1 cellular context compared by ENCODE assay signal in the genomic region with DNA sequence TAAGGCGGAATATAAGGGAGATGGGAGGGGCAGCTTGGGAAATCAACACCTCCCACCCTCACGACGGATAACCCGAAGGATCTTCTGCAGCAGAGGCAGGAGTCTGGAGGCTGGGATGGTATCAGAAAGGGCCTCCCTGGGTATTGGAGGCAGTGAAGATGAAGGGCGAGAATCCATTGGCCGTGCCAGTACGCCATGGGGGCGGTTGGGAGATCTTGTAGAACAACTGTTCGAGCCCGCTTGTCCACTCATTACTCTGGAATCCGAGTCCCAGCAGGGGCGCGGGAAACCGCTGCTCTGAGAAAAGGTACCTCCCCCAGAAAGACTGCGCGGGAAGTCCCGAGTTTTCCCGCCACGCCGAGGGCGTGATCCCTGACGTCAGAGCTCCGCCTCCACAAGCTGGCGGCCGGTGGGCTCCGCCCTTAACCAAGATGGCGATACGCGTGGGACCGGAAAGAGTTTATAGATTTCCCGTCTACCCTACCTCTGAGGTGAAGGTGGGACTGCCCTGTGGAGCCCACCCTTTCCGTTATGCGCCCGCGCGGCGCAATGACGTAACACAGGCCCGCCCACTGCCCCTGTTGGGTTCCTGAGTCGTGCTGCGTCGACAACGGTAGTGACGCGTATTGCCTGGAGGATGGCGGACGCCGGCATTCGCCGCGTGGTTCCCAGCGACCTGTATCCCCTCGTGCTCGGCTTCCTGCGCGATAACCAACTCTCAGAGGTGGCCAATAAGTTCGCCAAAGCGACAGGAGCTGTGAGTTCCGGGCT.
A peak's percentile ranks its signal among the peaks of the same experiment; 100 is the strongest.
TF ChIP-seq lines count a peak whose summit lies in the region.

A gene (plus strand): TSS at position 616 of the 771 bp plus-strand sequence. CDS start 22 bp downstream, at position 638.

TF ChIP-seq in HepG2, 621 proteins besides CTCF, POLR2A, EP300 and RAD21 (continued from another document and continues in another):
- TF ChIP-seq, protein P1, sequence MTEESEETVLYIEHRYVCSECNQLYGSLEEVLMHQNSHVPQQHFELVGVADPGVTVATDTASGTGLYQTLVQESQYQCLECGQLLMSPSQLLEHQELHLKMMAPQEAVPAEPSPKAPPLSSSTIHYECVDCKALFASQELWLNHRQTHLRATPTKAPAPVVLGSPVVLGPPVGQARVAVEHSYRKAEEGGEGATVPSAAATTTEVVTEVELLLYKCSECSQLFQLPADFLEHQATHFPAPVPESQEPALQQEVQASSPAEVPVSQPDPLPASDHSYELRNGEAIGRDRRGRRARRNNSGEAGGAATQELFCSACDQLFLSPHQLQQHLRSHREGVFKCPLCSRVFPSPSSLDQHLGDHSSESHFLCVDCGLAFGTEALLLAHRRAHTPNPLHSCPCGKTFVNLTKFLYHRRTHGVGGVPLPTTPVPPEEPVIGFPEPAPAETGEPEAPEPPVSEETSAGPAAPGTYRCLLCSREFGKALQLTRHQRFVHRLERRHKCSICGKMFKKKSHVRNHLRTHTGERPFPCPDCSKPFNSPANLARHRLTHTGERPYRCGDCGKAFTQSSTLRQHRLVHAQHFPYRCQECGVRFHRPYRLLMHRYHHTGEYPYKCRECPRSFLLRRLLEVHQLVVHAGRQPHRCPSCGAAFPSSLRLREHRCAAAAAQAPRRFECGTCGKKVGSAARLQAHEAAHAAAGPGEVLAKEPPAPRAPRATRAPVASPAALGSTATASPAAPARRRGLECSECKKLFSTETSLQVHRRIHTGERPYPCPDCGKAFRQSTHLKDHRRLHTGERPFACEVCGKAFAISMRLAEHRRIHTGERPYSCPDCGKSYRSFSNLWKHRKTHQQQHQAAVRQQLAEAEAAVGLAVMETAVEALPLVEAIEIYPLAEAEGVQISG (CRISPR knock-in tag; IDR thresholded peaks at IDR 0.05), result peak; percentile 97
- TF ChIP-seq ZNF510 (CRISPR knock-in tag; IDR thresholded peaks at IDR 0.05; ENCODE audit: low read depth) (peak; percentile 90; the same call in 1 of the 2 replicates), MAFF (IDR thresholded peaks at IDR 0.05; ENCODE audit: low read depth, low read length) (no peak), TBX2 (CRISPR knock-in tag; IDR thresholded peaks at IDR 0.05; ENCODE audit: borderline replicate concordance) (peak; percentile 88), REXO4 (CRISPR knock-in tag; IDR thresholded peaks at IDR 0.05; ENCODE audit: borderline replicate concordance) (no peak), CCDC6 (CRISPR knock-in tag; IDR thresholded peaks at IDR 0.05) (peak; percentile 68; the same call in 1 of the 2 replicates), ZNF20 (CRISPR knock-in tag; IDR thresholded peaks at IDR 0.05) (0 out of 2 replicates have a peak, but pooled peaks have one; percentile 42), PHB2 (IDR thresholded peaks at IDR 0.05; ENCODE audit: partially characterized antibody) (no peak), YY1 (IDR thresholded peaks at IDR 0.05; ENCODE audit: insufficient read depth, insufficient replicate concordance, low read depth, low read length) (peak; percentile 96), ZNF33A (CRISPR knock-in tag; IDR thresholded peaks at IDR 0.05; ENCODE audit: borderline replicate concordance) (no peak), ZNF773 (CRISPR knock-in tag; IDR thresholded peaks at IDR 0.05; ENCODE audit: borderline replicate concordance) (no peak), HDAC1 (CRISPR knock-in tag; IDR thresholded peaks at IDR 0.05) (peak; percentile 97), GZF1 (CRISPR knock-in tag; IDR thresholded peaks at IDR 0.05) (0 out of 2 replicates have a peak, but pooled peaks have one; percentile 19), RXRB (CRISPR knock-in tag; IDR thresholded peaks at IDR 0.05; ENCODE audit: borderline replicate concordance) (0 out of 2 replicates have a peak, but pooled peaks have one; percentile 26), SSRP1 (CRISPR knock-in tag; IDR thresholded peaks at IDR 0.05) (no peak), ZNF44 (CRISPR knock-in tag; IDR thresholded peaks at IDR 0.05) (no peak; the same call in 1 of the 2 replicates), U2AF2 (IDR thresholded peaks at IDR 0.05; ENCODE audit: low read depth, low read length) (no peak), KDM6A (CRISPR knock-in tag; IDR thresholded peaks at IDR 0.05; ENCODE audit: low read depth) (no peak), DNMT1 (CRISPR knock-in tag; IDR thresholded peaks at IDR 0.05) (peak; percentile 81; the same call in 1 of the 2 replicates), ASH2L (IDR thresholded peaks at IDR 0.05; ENCODE audit: insufficient read length, low read depth, low read length) (peak; percentile 64), ZNF746 (CRISPR knock-in tag; IDR thresholded peaks at IDR 0.05) (peak; percentile 39; the same call in 1 of the 2 replicates), SP2 (CRISPR knock-in tag; IDR thresholded peaks at IDR 0.05) (peak; percentile 82), SAP130 (CRISPR knock-in tag; IDR thresholded peaks at IDR 0.05; ENCODE audit: low read depth) (peak; percentile 97), RARA (CRISPR knock-in tag; IDR thresholded peaks at IDR 0.05) (peak; percentile 35), ZNF605 (CRISPR knock-in tag; IDR thresholded peaks at IDR 0.05) (peak; percentile 95), ZNF331 (CRISPR knock-in tag; IDR thresholded peaks at IDR 0.05) (0 out of 2 replicates have a peak, but pooled peaks have one; percentile 60), XRCC5 (optimal IDR thresholded peaks at IDR 0.05; ENCODE audit: low read length) (no peak), ZNF225 (CRISPR knock-in tag; IDR thresholded peaks at IDR 0.05) (0 out of 2 replicates have a peak, but pooled peaks have one; percentile 58), CC2D1A (CRISPR knock-in tag; IDR thresholded peaks at IDR 0.05) (0 out of 2 replicates have a peak, but pooled peaks have one; percentile 90), NBN (conservative IDR thresholded peaks at IDR 0.05) (no peak), ZNF816 (CRISPR knock-in tag; IDR thresholded peaks at IDR 0.05; ENCODE audit: borderline replicate concordance) (peak; percentile 84; the same call in 1 of the 2 replicates), ZFP36 (IDR thresholded peaks at IDR 0.05; ENCODE audit: borderline replicate concordance, low read depth, low read length, partially characterized antibody) (no peak), ZNF350 (CRISPR knock-in tag; IDR thresholded peaks at IDR 0.05; ENCODE audit: borderline replicate concordance, low read depth) (peak; percentile 92), LCORL (IDR thresholded peaks at IDR 0.05) (no peak), LCORL (CRISPR knock-in tag; IDR thresholded peaks at IDR 0.05) (peak; percentile 25; the same call in 1 of the 2 replicates)
- TF ChIP-seq, protein P2, sequence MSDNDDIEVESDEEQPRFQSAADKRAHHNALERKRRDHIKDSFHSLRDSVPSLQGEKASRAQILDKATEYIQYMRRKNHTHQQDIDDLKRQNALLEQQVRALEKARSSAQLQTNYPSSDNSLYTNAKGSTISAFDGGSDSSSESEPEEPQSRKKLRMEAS (IDR thresholded peaks at IDR 0.05), result peak; percentile 97
- TF ChIP-seq, protein P3, sequence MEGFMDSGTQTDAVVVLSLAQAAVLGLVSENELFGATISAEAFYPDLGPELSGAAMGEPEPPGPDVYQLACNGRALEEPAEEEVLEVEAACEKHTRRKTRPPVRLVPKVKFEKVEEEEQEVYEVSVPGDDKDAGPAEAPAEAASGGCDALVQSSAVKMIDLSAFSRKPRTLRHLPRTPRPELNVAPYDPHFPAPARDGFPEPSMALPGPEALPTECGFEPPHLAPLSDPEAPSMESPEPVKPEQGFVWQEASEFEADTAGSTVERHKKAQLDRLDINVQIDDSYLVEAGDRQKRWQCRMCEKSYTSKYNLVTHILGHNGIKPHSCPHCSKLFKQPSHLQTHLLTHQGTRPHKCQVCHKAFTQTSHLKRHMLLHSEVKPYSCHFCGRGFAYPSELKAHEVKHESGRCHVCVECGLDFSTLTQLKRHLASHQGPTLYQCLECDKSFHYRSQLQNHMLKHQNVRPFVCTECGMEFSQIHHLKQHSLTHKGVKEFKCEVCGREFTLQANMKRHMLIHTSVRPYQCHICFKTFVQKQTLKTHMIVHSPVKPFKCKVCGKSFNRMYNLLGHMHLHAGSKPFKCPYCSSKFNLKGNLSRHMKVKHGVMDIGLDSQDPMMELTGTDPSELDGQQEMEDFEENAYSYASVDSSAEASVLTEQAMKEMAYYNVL (CRISPR knock-in tag; IDR thresholded peaks at IDR 0.05; ENCODE audit: borderline replicate concordance), result peak; percentile 66
- TF ChIP-seq, protein P4, sequence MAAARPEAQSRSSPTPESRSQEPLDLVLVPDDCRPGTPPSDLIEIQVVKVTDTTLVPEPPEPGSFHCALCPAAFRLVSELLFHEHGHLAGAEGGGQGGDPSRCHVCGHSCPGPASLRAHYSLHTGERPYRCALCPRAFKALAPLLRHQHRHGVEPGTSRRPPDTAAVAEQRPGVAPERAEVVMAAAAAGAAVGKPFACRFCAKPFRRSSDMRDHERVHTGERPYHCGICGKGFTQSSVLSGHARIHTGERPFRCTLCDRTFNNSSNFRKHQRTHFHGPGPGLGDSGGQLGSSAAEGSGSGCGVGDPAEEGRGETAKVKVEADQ (CRISPR knock-in tag; IDR thresholded peaks at IDR 0.05; ENCODE audit: borderline replicate concordance), result peak; percentile 86
- TF ChIP-seq, protein P5, sequence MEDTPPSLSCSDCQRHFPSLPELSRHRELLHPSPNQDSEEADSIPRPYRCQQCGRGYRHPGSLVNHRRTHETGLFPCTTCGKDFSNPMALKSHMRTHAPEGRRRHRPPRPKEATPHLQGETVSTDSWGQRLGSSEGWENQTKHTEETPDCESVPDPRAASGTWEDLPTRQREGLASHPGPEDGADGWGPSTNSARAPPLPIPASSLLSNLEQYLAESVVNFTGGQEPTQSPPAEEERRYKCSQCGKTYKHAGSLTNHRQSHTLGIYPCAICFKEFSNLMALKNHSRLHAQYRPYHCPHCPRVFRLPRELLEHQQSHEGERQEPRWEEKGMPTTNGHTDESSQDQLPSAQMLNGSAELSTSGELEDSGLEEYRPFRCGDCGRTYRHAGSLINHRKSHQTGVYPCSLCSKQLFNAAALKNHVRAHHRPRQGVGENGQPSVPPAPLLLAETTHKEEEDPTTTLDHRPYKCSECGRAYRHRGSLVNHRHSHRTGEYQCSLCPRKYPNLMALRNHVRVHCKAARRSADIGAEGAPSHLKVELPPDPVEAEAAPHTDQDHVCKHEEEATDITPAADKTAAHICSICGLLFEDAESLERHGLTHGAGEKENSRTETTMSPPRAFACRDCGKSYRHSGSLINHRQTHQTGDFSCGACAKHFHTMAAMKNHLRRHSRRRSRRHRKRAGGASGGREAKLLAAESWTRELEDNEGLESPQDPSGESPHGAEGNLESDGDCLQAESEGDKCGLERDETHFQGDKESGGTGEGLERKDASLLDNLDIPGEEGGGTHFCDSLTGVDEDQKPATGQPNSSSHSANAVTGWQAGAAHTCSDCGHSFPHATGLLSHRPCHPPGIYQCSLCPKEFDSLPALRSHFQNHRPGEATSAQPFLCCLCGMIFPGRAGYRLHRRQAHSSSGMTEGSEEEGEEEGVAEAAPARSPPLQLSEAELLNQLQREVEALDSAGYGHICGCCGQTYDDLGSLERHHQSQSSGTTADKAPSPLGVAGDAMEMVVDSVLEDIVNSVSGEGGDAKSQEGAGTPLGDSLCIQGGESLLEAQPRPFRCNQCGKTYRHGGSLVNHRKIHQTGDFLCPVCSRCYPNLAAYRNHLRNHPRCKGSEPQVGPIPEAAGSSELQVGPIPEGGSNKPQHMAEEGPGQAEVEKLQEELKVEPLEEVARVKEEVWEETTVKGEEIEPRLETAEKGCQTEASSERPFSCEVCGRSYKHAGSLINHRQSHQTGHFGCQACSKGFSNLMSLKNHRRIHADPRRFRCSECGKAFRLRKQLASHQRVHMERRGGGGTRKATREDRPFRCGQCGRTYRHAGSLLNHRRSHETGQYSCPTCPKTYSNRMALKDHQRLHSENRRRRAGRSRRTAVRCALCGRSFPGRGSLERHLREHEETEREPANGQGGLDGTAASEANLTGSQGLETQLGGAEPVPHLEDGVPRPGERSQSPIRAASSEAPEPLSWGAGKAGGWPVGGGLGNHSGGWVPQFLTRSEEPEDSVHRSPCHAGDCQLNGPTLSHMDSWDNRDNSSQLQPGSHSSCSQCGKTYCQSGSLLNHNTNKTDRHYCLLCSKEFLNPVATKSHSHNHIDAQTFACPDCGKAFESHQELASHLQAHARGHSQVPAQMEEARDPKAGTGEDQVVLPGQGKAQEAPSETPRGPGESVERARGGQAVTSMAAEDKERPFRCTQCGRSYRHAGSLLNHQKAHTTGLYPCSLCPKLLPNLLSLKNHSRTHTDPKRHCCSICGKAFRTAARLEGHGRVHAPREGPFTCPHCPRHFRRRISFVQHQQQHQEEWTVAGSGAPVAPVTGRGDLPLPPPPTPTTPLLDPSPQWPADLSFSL (CRISPR knock-in tag; IDR thresholded peaks at IDR 0.05), result no peak
- TF ChIP-seq, protein P6, sequence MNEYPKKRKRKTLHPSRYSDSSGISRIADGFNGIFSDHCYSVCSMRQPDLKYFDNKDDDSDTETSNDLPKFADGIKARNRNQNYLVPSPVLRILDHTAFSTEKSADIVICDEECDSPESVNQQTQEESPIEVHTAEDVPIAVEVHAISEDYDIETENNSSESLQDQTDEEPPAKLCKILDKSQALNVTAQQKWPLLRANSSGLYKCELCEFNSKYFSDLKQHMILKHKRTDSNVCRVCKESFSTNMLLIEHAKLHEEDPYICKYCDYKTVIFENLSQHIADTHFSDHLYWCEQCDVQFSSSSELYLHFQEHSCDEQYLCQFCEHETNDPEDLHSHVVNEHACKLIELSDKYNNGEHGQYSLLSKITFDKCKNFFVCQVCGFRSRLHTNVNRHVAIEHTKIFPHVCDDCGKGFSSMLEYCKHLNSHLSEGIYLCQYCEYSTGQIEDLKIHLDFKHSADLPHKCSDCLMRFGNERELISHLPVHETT (CRISPR knock-in tag; conservative IDR thresholded peaks at IDR 0.05), result peak; percentile 91; the same call in 1 of the 2 replicates
- TF ChIP-seq, protein P7, sequence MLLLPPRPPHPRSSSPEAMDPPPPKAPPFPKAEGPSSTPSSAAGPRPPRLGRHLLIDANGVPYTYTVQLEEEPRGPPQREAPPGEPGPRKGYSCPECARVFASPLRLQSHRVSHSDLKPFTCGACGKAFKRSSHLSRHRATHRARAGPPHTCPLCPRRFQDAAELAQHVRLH (CRISPR knock-in tag; IDR thresholded peaks at IDR 0.05; ENCODE audit: borderline replicate concordance, low read depth), result peak; percentile 70
- TF ChIP-seq, protein P8, sequence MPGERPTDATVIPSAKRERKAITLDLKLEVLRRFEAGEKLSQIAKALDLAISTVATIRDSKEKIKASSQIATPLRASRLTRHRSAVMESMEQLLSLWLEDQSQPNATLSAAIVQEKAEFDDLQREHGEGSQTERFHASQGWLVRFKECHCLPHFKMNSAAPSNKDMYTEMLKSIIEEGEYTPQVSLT (CRISPR knock-in tag; IDR thresholded peaks at IDR 0.05; ENCODE audit: borderline replicate concordance, low read depth), result no peak
